In the genomic region with DNA sequence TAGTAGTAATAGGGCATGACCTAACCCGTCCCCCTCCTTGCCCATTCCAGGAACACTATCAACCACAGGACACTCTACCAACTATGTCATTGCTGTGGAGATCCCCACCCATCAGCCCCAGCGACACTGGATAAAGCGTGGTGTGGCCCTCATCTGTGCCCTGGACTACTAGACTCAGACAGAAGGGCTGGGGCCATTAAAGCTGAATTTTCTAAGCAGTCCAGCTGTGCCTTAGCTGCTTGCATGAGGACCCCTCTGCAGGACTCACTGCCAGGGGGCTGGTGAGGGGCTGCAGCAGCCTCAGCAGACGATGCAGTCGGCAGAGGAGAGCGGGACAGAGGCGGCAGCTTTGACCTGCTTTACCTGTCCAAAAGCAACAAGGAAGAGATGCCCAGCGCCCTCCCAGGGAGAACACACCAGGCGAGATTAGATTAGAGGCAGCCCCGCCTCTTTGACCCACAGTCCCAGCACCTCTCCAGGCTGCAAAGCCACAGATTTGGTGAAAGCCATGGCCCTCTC, we compare ENCODE assay signal across 19 cellular contexts. TPM values are rescaled to one million over a fixed set of nuclear protein-coding genes. Genes with fewer than 3 reads are reported as not detected.
DNase-seq lines count a peak whose midpoint lies in the region; ATAC-seq and TF ChIP-seq lines count a peak whose summit lies in the region.
"Had no signal": no experiment of that assay in that cellular context is flagged by ENCODE, and none has a peak within 500 bp of the region (broad histone marks: within the 10 kb centered on the region; RNA-seq: fewer than 3 reads in every experiment).

No MANE protein-coding gene starts in this region.

- H3K36me3 Mint-ChIP-seq in CD8-positive, alpha-beta T cell: peaks cover 80% of the 10 kb centered on the region

- CTCF ChIA-PET in CD8-positive, alpha-beta T cell (lab: Charles Lee): no interaction called here

- H3K27ac Mint-ChIP-seq in CD8-positive, alpha-beta T cell: peak overlapping the region; percentile 56
- H3K27ac Mint-ChIP-seq: activated naive CD8-positive, alpha-beta T cell treated with anti-CD3 and anti-CD28 coated beads, Interleukin-2, amount 10 ng/mL, durations not matched to agents 7 days and 5 days; endodermal cell had no signal

- no peak for DNase-seq in CD8-positive, alpha-beta T cell
- DNase-seq in RWPE2 (ENCODE audit: low spot score) (peak; percentile 49), left ventricle myocardium inferior (peak; percentile 13), posterior vena cava (ENCODE audit: low spot score) (peak; percentile 63), tibial artery (no peak)
- DNase-seq: activated naive CD8-positive, alpha-beta T cell treated with anti-CD3 and anti-CD28 coated beads, Interleukin-2, amount 10 ng/mL, durations not matched to agents 7 days and 5 days; CD8-positive, alpha-beta memory T cell; endodermal cell; GOT3; NCI-H187; occipital lobe; PC-9; stimulated activated naive CD4-positive, alpha-beta T cell; transverse colon had no signal

- H3K9me3 Mint-ChIP-seq in CD8-positive, alpha-beta T cell: no peaks in the 10 kb centered on the region
- H3K9me3 Mint-ChIP-seq: activated naive CD8-positive, alpha-beta T cell treated with anti-CD3 and anti-CD28 coated beads, Interleukin-2, amount 10 ng/mL, durations not matched to agents 7 days and 5 days; CD8-positive, alpha-beta memory T cell; endodermal cell had no signal

- TF ChIP-seq CTCF in CD8-positive, alpha-beta T cell (IDR thresholded peaks at IDR 0.05): no peak
- no peak for TF ChIP-seq CTCF in RWPE2 (IDR thresholded peaks at IDR 0.05; ENCODE audit: poor library complexity, severe bottlenecking)
- TF ChIP-seq CTCF in left ventricle myocardium inferior (IDR thresholded peaks at IDR 0.05; ENCODE audit: borderline replicate concordance): no peak
- no peak for TF ChIP-seq CTCF in tibial artery (IDR thresholded peaks at IDR 0.05)

- ATAC-seq in CD8-positive, alpha-beta T cell: peak; percentile 22
- ATAC-seq in RWPE2 (ENCODE audit: low read depth): no peak
- ATAC-seq in GM18502 (IDR thresholded peaks at IDR 0.05; ENCODE audit: poor library complexity, unreplicated experiment): no peak
- no peak for ATAC-seq in HG02870 (IDR thresholded peaks at IDR 0.05; ENCODE audit: unreplicated experiment)
- ATAC-seq: GM12878, right lobe of liver had no signal

- no peak overlapping the region for H3K4me3 Mint-ChIP-seq in CD8-positive, alpha-beta T cell
- H3K4me3 Mint-ChIP-seq: activated naive CD8-positive, alpha-beta T cell treated with anti-CD3 and anti-CD28 coated beads, Interleukin-2, amount 10 ng/mL, durations not matched to agents 7 days and 5 days; CD8-positive, alpha-beta memory T cell; endodermal cell had no signal

- peaks cover 44% of the 10 kb centered on the region for H3K36me3 ChIP-seq in CD8-positive, alpha-beta T cell (ENCODE audit: insufficient read depth, low read length)
- H3K36me3 ChIP-seq in RWPE2 (ENCODE audit: low read depth) (peaks cover 44% of the 10 kb centered on the region), left ventricle myocardium inferior (peaks cover 48% of the 10 kb centered on the region), tibial artery (peaks cover 37 to 81% (median 51%) of the 10 kb centered on the region in 3 donors)

- no peaks in the 10 kb centered on the region for H3K27me3 Mint-ChIP-seq in CD8-positive, alpha-beta T cell (ENCODE audit: low read depth)
- H3K27me3 Mint-ChIP-seq: activated naive CD8-positive, alpha-beta T cell treated with anti-CD3 and anti-CD28 coated beads, Interleukin-2, amount 10 ng/mL, durations not matched to agents 7 days and 5 days had no signal

- H3K27ac ChIP-seq in CD8-positive, alpha-beta T cell (ENCODE audit: low read depth, low read length): no peak overlapping the region
- H3K27ac ChIP-seq in RWPE2 (ENCODE audit: poor library complexity, severe bottlenecking): no peak overlapping the region
- H3K27ac ChIP-seq in left ventricle myocardium inferior (replicated peaks): no peak overlapping the region
- no peak overlapping the region for H3K27ac ChIP-seq in tibial artery
- H3K27ac ChIP-seq: PC-9, right lobe of liver, SK-N-MC, transverse colon had no signal

- H3K4me3 ChIP-seq in CD8-positive, alpha-beta T cell (ENCODE audit: low read depth, low read length): no peak overlapping the region
- H3K4me3 ChIP-seq in RWPE2 (ENCODE audit: severe bottlenecking): no peak overlapping the region
- no peak overlapping the region for H3K4me3 ChIP-seq in left ventricle myocardium inferior
- H3K4me3 ChIP-seq in tibial artery: no peak overlapping the region
- H3K4me3 ChIP-seq: GM12878, PC-9, right lobe of liver, SK-N-MC, transverse colon had no signal

- H3K4me1 ChIP-seq in CD8-positive, alpha-beta T cell (ENCODE audit: insufficient read depth, low read length): no peaks in the 10 kb centered on the region
- no peaks in the 10 kb centered on the region for H3K4me1 ChIP-seq in RWPE2 (ENCODE audit: insufficient read depth, poor library complexity, severe bottlenecking)
- H3K4me1 ChIP-seq in left ventricle myocardium inferior: peaks cover 21% of the 10 kb centered on the region
- H3K4me1 ChIP-seq in tibial artery: no peaks in the 10 kb centered on the region
- H3K4me1 ChIP-seq: right lobe of liver, transverse colon had no signal

- no peaks in the 10 kb centered on the region for H3K4me1 Mint-ChIP-seq in CD8-positive, alpha-beta T cell (ENCODE audit: low read depth)
- H3K4me1 Mint-ChIP-seq: activated naive CD8-positive, alpha-beta T cell treated with anti-CD3 and anti-CD28 coated beads, Interleukin-2, amount 10 ng/mL, durations not matched to agents 7 days and 5 days; CD8-positive, alpha-beta memory T cell had no signal

- no peaks in the 10 kb centered on the region for H3K9me3 ChIP-seq in CD8-positive, alpha-beta T cell (ENCODE audit: low read length)
- no peaks in the 10 kb centered on the region for H3K9me3 ChIP-seq in RWPE2 (ENCODE audit: severe bottlenecking)
- no peaks in the 10 kb centered on the region for H3K9me3 ChIP-seq in left ventricle myocardium inferior (replicated peaks)
- no peaks in the 10 kb centered on the region for H3K9me3 ChIP-seq in tibial artery
- H3K9me3 ChIP-seq: right lobe of liver, transverse colon had no signal

- intact Hi-C loops in CD8-positive, alpha-beta T cell (cut with DNase I, micrococcal nuclease): no loop called here
- intact Hi-C loops in left ventricle myocardium inferior (cut with micrococcal nuclease) (no loop called here), posterior vena cava (cut with DNase I) (no loop called here), tibial artery (cut with DNase I; ENCODE audit: low total_unique reads) (no loop called here)

- POLR2A ChIA-PET in CD8-positive, alpha-beta T cell (lab: Charles Lee): no interaction called here

- H3K27me3 ChIP-seq in CD8-positive, alpha-beta T cell (ENCODE audit: insufficient read depth, low read length): no peaks in the 10 kb centered on the region
- H3K27me3 ChIP-seq in RWPE2 (ENCODE audit: insufficient read depth, poor library complexity, severe bottlenecking) (no peaks in the 10 kb centered on the region), left ventricle myocardium inferior (ENCODE audit: low read depth) (no peaks in the 10 kb centered on the region), tibial artery (no peaks in the 10 kb centered on the region)
- H3K27me3 ChIP-seq: right lobe of liver, transverse colon had no signal

RNA-seq across cellular contexts. Expression of gene BAP1, which starts 9.5 kb away (rescaled TPM):
- total RNA-seq in CD8-positive, alpha-beta T cell: 100 to 1,000 TPM; 166 to 188 TPM
- total RNA-seq in left ventricle myocardium inferior (54.2 TPM), posterior vena cava (10 to 100 TPM; 53.0 to 55.1 TPM)

RNA-seq across cellular contexts. Expression of gene PHF7, which starts 10.1 kb away (rescaled TPM):
- total RNA-seq in CD8-positive, alpha-beta T cell: 10 to 100 TPM; 10.2 to 11.6 TPM
- total RNA-seq in left ventricle myocardium inferior (16.8 TPM), posterior vena cava (1 to 10 TPM; 6.4 to 9.2 TPM)

RNA-seq across cellular contexts. Expression of gene SEMA3G, which starts 44.6 kb away (rescaled TPM):
- under 1 TPM in 1 of 2 experiments, not detected in 1; 0.05 TPM for total RNA-seq in CD8-positive, alpha-beta T cell
- total RNA-seq in left ventricle myocardium inferior: 9.2 TPM
- 10 to 100 TPM; 12.4 to 17.7 TPM for total RNA-seq in posterior vena cava
- total RNA-seq: GM12878 had no signal

RNA-seq across cellular contexts. Expression of gene TNNC1, which starts 53.5 kb away (rescaled TPM):
- total RNA-seq in CD8-positive, alpha-beta T cell: 1 to 10 TPM; 3.8 to 4.3 TPM
- 8,962 TPM for total RNA-seq in left ventricle myocardium inferior
- total RNA-seq in posterior vena cava: 1 to 10 TPM; 3.5 to 5.5 TPM
- total RNA-seq: occipital lobe had no signal

RNA-seq across cellular contexts. Expression of gene NISCH, which starts 55.1 kb away (rescaled TPM):
- total RNA-seq in CD8-positive, alpha-beta T cell: 100 to 1,000 TPM; 150 to 163 TPM
- 44.3 TPM for total RNA-seq in left ventricle myocardium inferior
- total RNA-seq in posterior vena cava: 10 to 100 TPM; 53.0 to 65.2 TPM

Comparison
In these comparisons a context has a peak if more than half of its experiments do, and no peak if none do; other contexts are left out.
1. DNase-seq: peak in RWPE2 (single experiment), left ventricle myocardium inferior (single experiment) and posterior vena cava (single experiment); none in CD8-positive, alpha-beta T cell (0 of 7) and tibial artery (0 of 2).